ENCODE assay signal across 25 cellular contexts in the genomic region with DNA sequence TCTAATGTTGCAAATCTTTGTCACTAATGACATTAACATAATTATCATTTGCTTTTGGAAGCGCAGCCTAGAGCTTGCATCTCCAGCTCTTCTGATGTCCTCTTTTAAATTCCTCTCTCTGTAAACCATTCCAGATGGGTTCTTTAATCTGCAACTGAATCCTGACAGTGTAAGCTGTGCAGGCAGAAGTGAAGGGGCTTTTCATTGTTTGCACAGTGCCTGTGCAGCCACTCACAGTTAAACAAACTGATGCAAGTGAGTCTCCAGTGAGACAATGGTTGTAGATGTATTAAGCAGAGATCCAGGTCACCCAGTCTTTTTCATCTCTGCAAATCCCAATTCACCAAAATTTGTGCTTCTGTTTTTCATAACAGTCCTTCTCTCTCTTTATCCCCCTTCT. TPM values are rescaled to one million over a fixed set of nuclear protein-coding genes. Genes with fewer than 3 reads are reported as not detected.
"Had no signal": no experiment of that assay in that cellular context is flagged by ENCODE, and none has a peak within 500 bp of the region (broad histone marks: within the 10 kb centered on the region; RNA-seq: fewer than 3 reads in every experiment).

No MANE protein-coding gene starts in this region.

- H3K4me3 ChIP-seq: heart left ventricle, psoas muscle, right lobe of liver, suprapubic skin, thyroid gland had no signal

- H3K9me3 ChIP-seq: heart left ventricle, psoas muscle, right lobe of liver, suprapubic skin, thyroid gland had no signal

- H3K27ac ChIP-seq: heart left ventricle, parathyroid adenoma, psoas muscle, right lobe of liver, suprapubic skin, thyroid gland had no signal

- H3K27me3 ChIP-seq: heart left ventricle, right lobe of liver, suprapubic skin, thyroid gland had no signal

- H3K4me1 ChIP-seq: heart left ventricle, parathyroid adenoma, psoas muscle, right lobe of liver, suprapubic skin, thyroid gland had no signal

- ATAC-seq: heart left ventricle; psoas muscle; right lobe of liver; stimulated activated effector memory CD8-positive, alpha-beta T cell treated with anti-CD3 and anti-CD28 coated beads, Interleukin-12 subunit alpha, Interleukin-12 subunit beta, amount 100 ng/mL, for 72 hours; stimulated activated naive CD8-positive, alpha-beta T cell treated with anti-CD3 and anti-CD28 coated beads, Interleukin-15, Interleukin-2, amounts not matched to agents 100 U/mL and 50 U/mL, for 24 hours had no signal

- H3K36me3 ChIP-seq: heart left ventricle, right lobe of liver, suprapubic skin, thyroid gland had no signal

- DNase-seq: effector CD4-positive, alpha-beta T cell; endodermal cell; erythroblast; foreskin melanocyte; heart left ventricle; hippocampal formation; mesendoderm; naive B cell; psoas muscle; retina; right lobe of liver; stimulated activated CD4-positive, alpha-beta T cell treated with anti-CD3 and anti-CD28 coated beads, Interleukin-4, amount 100 ng/mL, for 1 hour; stimulated activated CD8-positive, alpha-beta memory T cell treated with anti-CD3 and anti-CD28 coated beads, Interleukin-4, amount 100 ng/mL, for 48 hours; stimulated activated naive CD8-positive, alpha-beta T cell treated with anti-CD3 and anti-CD28 coated beads, Interleukin-15, Interleukin-2, amounts not matched to agents 100 U/mL and 50 U/mL, for 24 hours; thyroid gland had no signal

RNA-seq across cellular contexts. Expression of gene FCRL5, which starts 22.5 kb away (rescaled TPM):
- total RNA-seq: dermis microvascular lymphatic vessel endothelial cell, endothelial cell of umbilical vein, glomerular endothelial cell, kidney epithelial cell, lung microvascular endothelial cell, suprapubic skin had no signal

RNA-seq across cellular contexts. Expression of gene FCRL4, which starts 23.0 kb away (rescaled TPM):
- total RNA-seq: dermis microvascular lymphatic vessel endothelial cell, endodermal cell, endothelial cell of umbilical vein, glomerular endothelial cell, heart left ventricle, kidney epithelial cell, liver, lung microvascular endothelial cell, omental fat pad, psoas muscle, right lobe of liver, suprapubic skin, thyroid gland had no signal
